ENCODE assay signal across 32 cellular contexts in genomic region chr19:7447648-7448047, GRCh38. TPM values are rescaled to one million over a fixed set of nuclear protein-coding genes. Genes with fewer than 3 reads are reported as not detected.
"Had no signal": no experiment of that assay in that cellular context is flagged by ENCODE, and none has a peak within 500 bp of the region (broad histone marks: within the 10 kb centered on the region; RNA-seq: fewer than 3 reads in every experiment).

No MANE protein-coding gene starts in this region.

- H3K27ac ChIP-seq: ascending aorta, cardiac muscle cell, VCaP had no signal

- H3K4me1 ChIP-seq: ascending aorta had no signal

- H3K4me3 ChIP-seq: ascending aorta, cardiac muscle cell had no signal

- ATAC-seq: activated CD8-positive, alpha-beta T cell treated with anti-CD3 and anti-CD28 coated beads for 36 hours; activated naive CD4-positive, alpha-beta T cell treated with anti-CD3 and anti-CD28 coated beads, Interleukin-2, amount 50 U/mL, for 72 hours; activated T-cell treated with anti-CD3 and anti-CD28 coated beads, Interleukin-2, amount 50 U/mL, for 72 hours; activated T-helper 17 cell treated with anti-CD3 and anti-CD28 coated beads, Interleukin-2, amount 50 U/mL, for 72 hours had no signal

- FAIRE-seq: bronchial epithelial cell, TTC549 had no signal

- H3K27me3 ChIP-seq: ascending aorta, cardiac muscle cell had no signal

- DNase-seq: activated B cell treated with CpG ODN at 0.5 μM for 24 hours; activated CD4-positive, alpha-beta memory T cell treated with anti-CD3 and anti-CD28 coated beads for 36 hours; activated CD4-positive, alpha-beta T cell treated with anti-CD3 and anti-CD28 coated beads for 4 hours; activated CD4-positive, alpha-beta T cell treated with anti-CD3 and anti-CD28 coated beads, Interleukin-2, amount 10 ng/mL, durations not matched to agents 24 days and 14 days; activated CD4-positive, alpha-beta T cell treated with anti-CD3 and anti-CD28 coated beads, Interleukin-2, amount 50 U/mL, for 1 hour; activated CD4-positive, alpha-beta T cell treated with anti-CD3 and anti-CD28 coated beads, Interleukin-2, amount 50 U/mL, for 4 hours; activated CD4-positive, CD25-positive, alpha-beta regulatory T cell treated with anti-CD3 and anti-CD28 coated beads, Interleukin-2, amount 50 U/mL, for 72 hours; activated CD8-positive, alpha-beta memory T cell treated with anti-CD3 and anti-CD28 coated beads, Interleukin-2, amount 50 U/mL, for 4 hours; activated CD8-positive, alpha-beta T cell treated with anti-CD3 and anti-CD28 coated beads for 36 hours; activated effector memory CD4-positive, alpha-beta T cell treated with anti-CD3 and anti-CD28 coated beads, Interleukin-2, amount 50 U/mL, for 16 hours; activated gamma-delta T cell treated with Interleukin-2 at 50 U/mL for 16 hours; activated naive CD4-positive, alpha-beta T cell; activated naive CD4-positive, alpha-beta T cell treated with anti-CD3 and anti-CD28 coated beads for 36 hours; activated naive CD4-positive, alpha-beta T cell treated with anti-CD3 and anti-CD28 coated beads, Interleukin-2, amount 50 U/mL, for 16 hours; activated naive CD8-positive, alpha-beta T cell treated with anti-CD3 and anti-CD28 coated beads for 36 hours; activated T-cell treated with anti-CD3 and anti-CD28 coated beads for 4 hours; activated T-cell treated with anti-CD3 and anti-CD28 coated beads, Interleukin-2, amount 50 U/mL, for 1 hour; activated T-cell treated with anti-CD3 and anti-CD28 coated beads, Interleukin-2, amount 50 U/mL, for 72 hours; amygdala; anterior cingulate cortex; caudate nucleus; cerebellar nuclear complex; T-helper 1 cell; T-helper 2 cell; T-helper 9 cell had no signal

RNA-seq across cellular contexts. Expression of gene PEX11G, which starts 41.2 kb away (rescaled TPM):
- total RNA-seq: ascending aorta had no signal
